Comparison of ENCODE assay signal across 8 cellular contexts in the genomic region with DNA sequence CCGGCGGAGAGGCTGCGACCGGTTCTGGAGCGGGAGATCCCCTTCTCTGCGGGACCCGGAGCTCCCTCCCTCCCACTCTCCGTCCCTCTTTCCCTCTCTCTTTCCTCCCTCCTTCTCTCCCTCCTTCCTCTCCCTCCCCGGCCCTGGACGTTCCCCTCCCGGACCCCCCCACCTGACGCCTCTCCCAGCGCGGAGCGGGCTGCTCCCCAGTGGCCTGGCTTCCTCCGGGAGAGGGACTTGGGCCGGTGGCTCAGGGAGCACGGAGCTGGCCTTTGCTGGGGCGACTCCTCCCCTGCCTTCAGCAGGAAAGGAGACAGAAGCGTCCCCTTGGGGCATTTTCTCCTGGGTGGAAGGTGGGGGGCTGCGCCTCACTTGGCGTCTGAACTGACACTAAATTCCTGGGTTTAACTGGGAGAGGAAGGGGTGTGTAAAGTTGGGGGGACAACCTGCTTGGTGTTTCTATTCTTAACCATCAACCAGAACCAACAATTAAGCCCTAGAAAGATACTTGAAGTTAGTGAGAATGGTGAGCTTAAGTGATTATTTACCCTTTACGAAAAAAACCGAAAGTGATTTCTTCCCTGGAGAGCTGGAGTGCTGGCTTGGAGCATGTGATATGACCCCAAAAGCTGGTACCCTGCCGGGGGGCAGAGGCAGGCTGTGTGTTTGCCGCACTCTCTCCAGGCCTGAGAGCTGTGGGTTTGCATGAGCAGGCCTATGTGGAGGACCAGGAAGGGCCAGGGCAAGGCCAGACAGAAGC. TPM values are rescaled to one million over a fixed set of nuclear protein-coding genes. Genes with fewer than 3 reads are reported as not detected.
DNase-seq lines count a peak whose midpoint lies in the region; ATAC-seq and TF ChIP-seq lines count a peak whose summit lies in the region.

No MANE protein-coding gene starts in this region.

- H3K9me3 ChIP-seq in HUES6 (ENCODE audit: control insufficient read depth, insufficient read depth, low read depth, low read length), result no peaks in the 10 kb centered on the region
- no peaks in the 10 kb centered on the region for H3K9me3 ChIP-seq in muscle layer of duodenum (ENCODE audit: control insufficient read depth in 1 of 2, low read length in 2 of 2)

- H3K27me3 ChIP-seq in BJ (ENCODE audit: control insufficient read depth, insufficient read depth, low read length), result no peaks in the 10 kb centered on the region
- H3K27me3 ChIP-seq in HUES6 (ENCODE audit: control insufficient read depth, insufficient read depth, low read length), result no peaks in the 10 kb centered on the region
- H3K27me3 ChIP-seq in muscle layer of duodenum (ENCODE audit: low read depth, low read length), result no peaks in the 10 kb centered on the region

- H3K27ac Mint-ChIP-seq in activated naive CD4-positive, alpha-beta T cell treated with anti-CD3 and anti-CD28 coated beads, Interleukin-2, amount 50 U/mL, for 72 hours, result no peak overlapping the region

- POLR2A ChIA-PET in BJ (lab: Charles Lee), result no interaction called here

- no peaks in the 10 kb centered on the region for H3K9me3 Mint-ChIP-seq in activated naive CD4-positive, alpha-beta T cell treated with anti-CD3 and anti-CD28 coated beads, Interleukin-2, amount 50 U/mL, for 72 hours

- H3K4me3 ChIP-seq in BJ (ENCODE audit: low read depth, low read length), result peak overlapping the region; percentile 64
- peak overlapping the region; percentile 70 for H3K4me3 ChIP-seq in HUES6 (ENCODE audit: low read depth, low read length)
- peak overlapping the region; percentile 60 for H3K4me3 ChIP-seq in choroid plexus epithelial cell (ENCODE audit: low read depth, low read length)
- peak overlapping the region; percentile 45 to 56 for H3K4me3 ChIP-seq in muscle layer of duodenum (ENCODE audit: low read depth in 1 of 2, low read length in 2 of 2)

- H3K36me3 Mint-ChIP-seq in activated naive CD4-positive, alpha-beta T cell treated with anti-CD3 and anti-CD28 coated beads, Interleukin-2, amount 50 U/mL, for 72 hours, result no peaks in the 10 kb centered on the region

- DNase-seq in BJ (ENCODE audit: low read depth) (no peak), choroid plexus epithelial cell (ENCODE audit: low read depth) (no peak), NCI-H2029 (lab: John Stamatoyannopoulos, UW) (no peak), ecto neural progenitor cell (ENCODE audit: low spot score) (no peak)
- DNase-seq in activated CD4-positive, alpha-beta T cell treated with anti-CD3 and anti-CD28 coated beads for 1 hour, result no peak
- DNase-seq in activated naive CD4-positive, alpha-beta T cell treated with anti-CD3 and anti-CD28 coated beads, Interleukin-2, amount 50 U/mL, for 72 hours (ENCODE audit: low spot score in 2 of 2), result no peak

- CTCF ChIA-PET in BJ (lab: Yijun Ruan, JAX), result interaction anchor here (2.0 kb wide), 1 partner anchor 31 kb away, joined by 6 read pairs; no protein-coding TSS in a partner anchor

- no peaks in the 10 kb centered on the region for H3K36me3 ChIP-seq in BJ (ENCODE audit: control insufficient read depth, insufficient read depth, low read length)
- H3K36me3 ChIP-seq in HUES6 (ENCODE audit: control insufficient read depth, insufficient read depth, low read length), result peaks cover 3% of the 10 kb centered on the region
- no peaks in the 10 kb centered on the region for H3K36me3 ChIP-seq in muscle layer of duodenum (ENCODE audit: control insufficient read depth in 1 of 2, insufficient read depth in 2 of 2, low read length in 2 of 2)

- ATAC-seq in activated naive CD4-positive, alpha-beta T cell treated with anti-CD3 and anti-CD28 coated beads, Interleukin-2, amount 50 U/mL, for 72 hours, result no peak

- TF ChIP-seq CTCF in BJ (IDR thresholded peaks at IDR 0.05; ENCODE audit: insufficient read depth, low read depth, low read length), result no peak
- no peak for TF ChIP-seq CTCF in choroid plexus epithelial cell (conservative IDR thresholded peaks at IDR 0.05; ENCODE audit: low read depth, low read length)

- H3K9ac ChIP-seq in HUES6 (ENCODE audit: low read length), result peak overlapping the region; percentile 38

- peaks cover 7% of the 10 kb centered on the region for H3K4me1 ChIP-seq in HUES6 (ENCODE audit: control insufficient read depth, insufficient read depth, low read length)
- peaks cover 0 to 13% of the 10 kb centered on the region in 2 donors for H3K4me1 ChIP-seq in muscle layer of duodenum (ENCODE audit: control insufficient read depth in 1 of 2, insufficient read depth in 2 of 2, low read length in 2 of 2)

- H3K27ac ChIP-seq in HUES6 (ENCODE audit: low read depth, low read length), result no peak overlapping the region
- H3K27ac ChIP-seq in muscle layer of duodenum (ENCODE audit: low read length), result peak overlapping the region; percentile 71

RNA-seq across cellular contexts. Expression of gene SPIRE2, which starts 0.8 kb away (rescaled TPM):
- 2.2 and 2.3 TPM in 2 replicates for polyA plus RNA-seq in BJ (2011; rRNA removed)
- 1.8 and 2.7 TPM in 2 replicates for polyA minus RNA-seq in BJ (2011; rRNA and poly(A)+ RNA removed)
- 1 to 10 TPM; 1.9 to 2.6 TPM for total RNA-seq in activated naive CD4-positive, alpha-beta T cell treated with anti-CD3 and anti-CD28 coated beads, Interleukin-2, amount 50 U/mL, for 72 hours

RNA-seq across cellular contexts. Expression of gene FANCA, which starts 12.6 kb away (rescaled TPM):
- polyA plus RNA-seq in BJ (2011; rRNA removed), result 8.9 and 13.4 TPM in 2 replicates
- 13.1 and 20.5 TPM in 2 replicates for polyA minus RNA-seq in BJ (2011; rRNA and poly(A)+ RNA removed)
- total RNA-seq in activated naive CD4-positive, alpha-beta T cell treated with anti-CD3 and anti-CD28 coated beads, Interleukin-2, amount 50 U/mL, for 72 hours, result 100 to 1,000 TPM; 123 to 194 TPM

RNA-seq across cellular contexts. Expression of gene TCF25, which starts 44.3 kb away (rescaled TPM):
- polyA plus RNA-seq in BJ (2011; rRNA removed), result 131 and 219 TPM in 2 replicates
- polyA minus RNA-seq in BJ (2011; rRNA and poly(A)+ RNA removed), result 105 and 124 TPM in 2 replicates
- 100 to 1,000 TPM; 167 to 235 TPM for total RNA-seq in activated naive CD4-positive, alpha-beta T cell treated with anti-CD3 and anti-CD28 coated beads, Interleukin-2, amount 50 U/mL, for 72 hours
